ENCODE assay signal across 9 cellular contexts in genomic region chrX:121000589-121000988, GRCh38. TPM values are rescaled to one million over a fixed set of nuclear protein-coding genes. Genes with fewer than 3 reads are reported as not detected.
A peak's percentile ranks its signal among the peaks of the same experiment; 100 is the strongest.
DNase-seq lines count a peak whose midpoint lies in the region; ATAC-seq and TF ChIP-seq lines count a peak whose summit lies in the region.
"Had no signal": no experiment of that assay in that cellular context is flagged by ENCODE, and none has a peak within 500 bp of the region (broad histone marks: within the 10 kb centered on the region; RNA-seq: fewer than 3 reads in every experiment).

No MANE protein-coding gene starts in this region.

- ATAC-seq in GM19467 (IDR thresholded peaks at IDR 0.05; ENCODE audit: unreplicated experiment) (no peak), HG02798 (IDR thresholded peaks at IDR 0.05; ENCODE audit: poor library complexity, unreplicated experiment) (no peak)

- no peaks in the 10 kb centered on the region for H3K27me3 Mint-ChIP-seq in neural crest cell (ENCODE audit: low read depth)

- H3K4me3 Mint-ChIP-seq in neural crest cell, result no peak overlapping the region

- DNase-seq in DMS 273 (lab: John Stamatoyannopoulos, UW; ENCODE audit: unreplicated experiment), result peak; percentile 64
- no peak for DNase-seq in DMS 273 treated with DMSO at 0.1 percent for 48 hours (lab: John Stamatoyannopoulos, UW)
- peak; percentile 77 for DNase-seq in LNCaP clone FGC (ENCODE audit: low read depth)
- DNase-seq in astrocyte of the hippocampus (ENCODE audit: low read depth, low spot score), result peak; percentile 7
- DNase-seq in neural crest cell (ENCODE audit: low read depth, low spot score), result no peak
- DNase-seq in NCI-H2107 treated with DMSO at 0.1 percent for 48 hours (lab: John Stamatoyannopoulos, UW; ENCODE audit: unreplicated experiment), result no peak
- DNase-seq: activated effector memory CD4-positive, alpha-beta T cell treated with anti-CD3 and anti-CD28 coated beads, Interleukin-2, amount 50 U/mL, for 16 hours had no signal

- peaks cover 4% of the 10 kb centered on the region for H3K4me1 Mint-ChIP-seq in neural crest cell

- peaks cover 2% of the 10 kb centered on the region for H3K9me3 Mint-ChIP-seq in neural crest cell

- no peak overlapping the region for H3K4me3 ChIP-seq in LNCaP clone FGC (ENCODE audit: low read depth, low read length)

- no peaks in the 10 kb centered on the region for H3K36me3 Mint-ChIP-seq in neural crest cell (ENCODE audit: low read depth)

- TF ChIP-seq CTCF in LNCaP clone FGC (IDR thresholded peaks at IDR 0.05; ENCODE audit: control insufficient read depth, extremely low read depth, insufficient read depth), result peak; percentile 39; the same call in 1 of the 2 replicates
- peak; percentile 56 for TF ChIP-seq CTCF in neural crest cell (conservative IDR thresholded peaks at IDR 0.05)

- no peak overlapping the region for H3K27ac Mint-ChIP-seq in neural crest cell (ENCODE audit: unreplicated experiment)

RNA-seq across cellular contexts. Expression of gene CT47A1, which starts 15.0 kb away (rescaled TPM):
- not detected in 2 replicates for total RNA-seq in neural crest cell

RNA-seq across cellular contexts. Expression of gene CT47A2, which starts 19.9 kb away (rescaled TPM):
- not detected in 2 replicates for total RNA-seq in neural crest cell

RNA-seq across cellular contexts. Expression of gene CT47A3, which starts 24.7 kb away (rescaled TPM):
- total RNA-seq in neural crest cell, result not detected in 2 replicates

RNA-seq across cellular contexts. Expression of gene CT47A4, which starts 29.6 kb away (rescaled TPM):
- not detected in 2 replicates for total RNA-seq in neural crest cell

RNA-seq across cellular contexts. Expression of gene CT47A5, which starts 34.4 kb away (rescaled TPM):
- total RNA-seq in neural crest cell, result not detected in 2 replicates

Comparison
In these comparisons a context has a peak if more than half of its experiments do, and no peak if none do; other contexts are left out.
1. DNase-seq: peak in DMS 273 (single experiment), LNCaP clone FGC (single experiment) and astrocyte of the hippocampus (single experiment); none in DMS 273 treated with DMSO at 0.1 percent for 48 hours (single experiment), neural crest cell (single experiment) and NCI-H2107 treated with DMSO at 0.1 percent for 48 hours (single experiment).